In genomic region chr14:99971087-99971928, GRCh38 we compare ENCODE assay signal across 8 cellular contexts.
DNase-seq lines count a peak whose midpoint lies in the region; ATAC-seq, FAIRE-seq and TF ChIP-seq lines count a peak whose summit lies in the region.

No MANE protein-coding gene starts in this region.

- no peak for DNase-seq in GM12864 (ENCODE audit: low read depth)
- peak; percentile 66 for DNase-seq in NCI-H2196 (lab: John Stamatoyannopoulos, UW; ENCODE audit: unreplicated experiment)
- peak; percentile 69 for DNase-seq in activated CD4-positive, alpha-beta T cell treated with anti-CD3 and anti-CD28 coated beads for 1 hour
- peak; percentile 77 for DNase-seq in cerebellar cortex (ENCODE audit: low spot score)
- peak; percentile 91 for DNase-seq in kidney
- peak; percentile 60 to 74 for DNase-seq in stimulated activated CD4-positive, alpha-beta T cell treated with anti-CD3 and anti-CD28 coated beads, Interleukin-15, amount 100 ng/mL, for 1 hour (ENCODE audit: low read depth in 1 of 2, low spot score in 1 of 2)
- DNase-seq in SHP77 (lab: John Stamatoyannopoulos, UW): no peak

- peak overlapping the region in 1 of 2 donors; percentile 70 for H3K27ac ChIP-seq in kidney (ENCODE audit: low read depth in 2 of 2, low read length in 2 of 2)

- TF ChIP-seq CTCF in GM12864 (IDR thresholded peaks at IDR 0.05; ENCODE audit: low read depth, low read length, missing control alignments): no peak
- TF ChIP-seq CTCF in kidney (IDR thresholded peaks at IDR 0.05; ENCODE audit: borderline replicate concordance, extremely low read depth, insufficient read depth): no peak

- no peak for FAIRE-seq in kidney (lab: Jason Lieb, UNC)

- intact Hi-C loops in kidney (cut with DNase I): no loop called here

- H3K9ac ChIP-seq in kidney (ENCODE audit: low read length in 2 of 2): no peak overlapping the region

- H3K36me3 ChIP-seq in kidney (ENCODE audit: control insufficient read depth in 1 of 2, insufficient read depth in 2 of 2, low read length in 2 of 2): no peaks in the 10 kb centered on the region

- peaks cover 0 to 11% of the 10 kb centered on the region in 2 donors for H3K9me3 ChIP-seq in kidney (ENCODE audit: control insufficient read depth in 1 of 2, low read length in 2 of 2)

- H3K4me3 ChIP-seq in GM12864 (ENCODE audit: low read depth, low read length) (peak overlapping the region; percentile 71), kidney (ENCODE audit: low read length in 2 of 2) (peak overlapping the region; percentile 48 to 65)

- no peaks in the 10 kb centered on the region for H3K4me1 ChIP-seq in kidney (ENCODE audit: control insufficient read depth in 1 of 2, insufficient read depth in 1 of 2, low read depth in 1 of 2, low read length in 2 of 2)

- peak; percentile 55 for ATAC-seq in HG02938 (IDR thresholded peaks at IDR 0.05; ENCODE audit: unreplicated experiment)

Comparison
In these comparisons a context has a peak if more than half of its experiments do, and no peak if none do; other contexts are left out.
1. DNase-seq: peak in NCI-H2196 (single experiment), activated CD4-positive, alpha-beta T cell treated with anti-CD3 and anti-CD28 coated beads for 1 hour (single experiment), cerebellar cortex (single experiment), kidney (single experiment) and stimulated activated CD4-positive, alpha-beta T cell treated with anti-CD3 and anti-CD28 coated beads, Interleukin-15, amount 100 ng/mL, for 1 hour (2 of 2); none in GM12864 (single experiment) and SHP77 (0 of 2).